ENCODE assay signal across 1 cellular context in the genomic region with DNA sequence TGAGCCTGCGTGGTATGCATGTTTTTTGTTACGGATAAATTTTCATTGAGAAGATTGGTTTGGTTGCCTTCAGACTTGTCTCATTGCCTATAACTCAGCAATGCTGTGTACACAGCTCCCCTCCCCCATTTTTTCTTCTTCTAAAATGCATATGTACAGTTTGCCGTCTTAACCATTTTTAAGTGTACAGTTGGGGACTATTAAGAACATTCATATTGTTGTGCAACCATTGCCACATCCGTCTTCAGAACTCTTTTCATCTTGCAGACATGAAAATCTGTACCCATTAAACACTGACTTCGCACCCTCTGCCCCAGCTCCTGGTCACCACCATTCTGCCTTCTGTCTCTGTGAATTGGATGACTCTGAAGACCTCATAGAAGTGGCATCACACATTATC.
TF ChIP-seq lines count a peak whose summit lies in the region.

No MANE protein-coding gene starts in this region.

TF ChIP-seq in HepG2, 621 proteins besides CTCF, POLR2A, EP300 and RAD21:
- TF ChIP-seq, protein P1, sequence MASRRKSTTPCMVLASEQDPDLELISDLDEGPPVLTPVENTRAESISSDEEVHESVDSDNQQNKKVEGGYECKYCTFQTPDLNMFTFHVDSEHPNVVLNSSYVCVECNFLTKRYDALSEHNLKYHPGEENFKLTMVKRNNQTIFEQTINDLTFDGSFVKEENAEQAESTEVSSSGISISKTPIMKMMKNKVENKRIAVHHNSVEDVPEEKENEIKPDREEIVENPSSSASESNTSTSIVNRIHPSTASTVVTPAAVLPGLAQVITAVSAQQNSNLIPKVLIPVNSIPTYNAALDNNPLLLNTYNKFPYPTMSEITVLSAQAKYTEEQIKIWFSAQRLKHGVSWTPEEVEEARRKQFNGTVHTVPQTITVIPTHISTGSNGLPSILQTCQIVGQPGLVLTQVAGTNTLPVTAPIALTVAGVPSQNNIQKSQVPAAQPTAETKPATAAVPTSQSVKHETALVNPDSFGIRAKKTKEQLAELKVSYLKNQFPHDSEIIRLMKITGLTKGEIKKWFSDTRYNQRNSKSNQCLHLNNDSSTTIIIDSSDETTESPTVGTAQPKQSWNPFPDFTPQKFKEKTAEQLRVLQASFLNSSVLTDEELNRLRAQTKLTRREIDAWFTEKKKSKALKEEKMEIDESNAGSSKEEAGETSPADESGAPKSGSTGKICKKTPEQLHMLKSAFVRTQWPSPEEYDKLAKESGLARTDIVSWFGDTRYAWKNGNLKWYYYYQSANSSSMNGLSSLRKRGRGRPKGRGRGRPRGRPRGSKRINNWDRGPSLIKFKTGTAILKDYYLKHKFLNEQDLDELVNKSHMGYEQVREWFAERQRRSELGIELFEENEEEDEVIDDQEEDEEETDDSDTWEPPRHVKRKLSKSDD (CRISPR knock-in tag; IDR thresholded peaks at IDR 0.05; ENCODE audit: low read depth) = no peak
- TF ChIP-seq CEBPB (IDR thresholded peaks at IDR 0.05; ENCODE audit: borderline replicate concordance, low read depth, low read length) = peak; percentile 5; the same call in 1 of the 2 replicates
